ENCODE assay signal across 20 cellular contexts in the genomic region with DNA sequence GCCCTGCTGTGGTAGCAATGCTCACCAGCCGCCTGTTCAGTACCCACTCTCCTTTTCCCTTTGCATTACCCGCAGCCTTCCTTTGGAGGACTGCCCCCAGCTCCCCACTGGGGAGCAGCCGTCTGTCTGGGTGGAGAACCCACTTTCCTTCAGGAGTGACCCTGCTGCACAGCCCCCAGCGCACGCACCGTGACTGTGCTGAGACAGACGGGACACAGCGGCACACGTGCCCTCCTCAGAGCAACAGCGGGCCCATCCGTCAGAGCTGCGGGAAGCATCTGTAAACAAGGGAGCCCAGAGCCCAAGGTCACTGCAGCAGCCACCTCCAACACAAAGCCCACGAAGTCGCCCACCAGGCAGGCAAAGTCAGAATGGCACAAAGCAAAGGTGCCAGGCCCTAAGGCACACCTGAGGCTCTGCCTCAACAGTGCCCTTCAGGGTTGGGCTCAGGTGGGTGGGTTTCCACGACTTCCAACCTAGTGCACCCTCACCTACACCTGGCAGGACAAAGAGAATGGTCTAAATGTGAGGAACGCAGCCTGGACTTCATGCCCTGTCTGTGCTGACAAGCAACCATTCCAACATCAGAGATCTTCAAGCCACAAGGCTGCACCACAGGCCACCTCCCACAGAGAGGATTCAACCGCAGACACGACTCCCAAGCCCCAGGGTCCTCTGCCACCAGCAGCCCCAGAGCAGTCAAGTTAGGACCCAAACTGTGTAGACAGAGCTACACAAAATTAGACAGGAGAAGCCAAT. TPM values are rescaled to one million over a fixed set of nuclear protein-coding genes. Genes with fewer than 3 reads are reported as not detected.
DNase-seq lines count a peak whose midpoint lies in the region; ATAC-seq, FAIRE-seq and TF ChIP-seq lines count a peak whose summit lies in the region.
"Had no signal": no experiment of that assay in that cellular context is flagged by ENCODE, and none has a peak within 500 bp of the region (broad histone marks: within the 10 kb centered on the region; RNA-seq: fewer than 3 reads in every experiment).

No MANE protein-coding gene starts in this region.

- POLR2A ChIA-PET in CD8-positive, alpha-beta T cell (lab: Charles Lee): interaction anchor here (0.6 to 1.2 kb wide), 2 partner anchors 9 to 120 kb away, joined by 3 to 4 read pairs; no protein-coding TSS in a partner anchor
- POLR2A ChIA-PET in HEK293 (lab: Yijun Ruan, JAX): interaction anchor here (0.6 to 1.8 kb wide), 3 partner anchors 8 to 1615 kb away, joined by 4 to 8 read pairs (median 6); a partner anchor contains a TSS
- POLR2A ChIA-PET in WTC11 (lab: Charles Lee): no interaction called here

- FAIRE-seq in urothelium cell line (lab: Jason Lieb, UNC): no peak
- FAIRE-seq: D721Med had no signal

- no peaks in the 10 kb centered on the region for H3K27me3 Mint-ChIP-seq in CD8-positive, alpha-beta T cell (ENCODE audit: low read depth)
- no peaks in the 10 kb centered on the region for H3K27me3 Mint-ChIP-seq in WTC11 (ENCODE audit: low read depth)
- peaks cover 9% of the 10 kb centered on the region for H3K27me3 Mint-ChIP-seq in neural progenitor cell (ENCODE audit: insufficient read depth, low read depth)
- H3K27me3 Mint-ChIP-seq: activated CD4-positive, alpha-beta memory T cell treated with anti-CD3 and anti-CD28 coated beads for 36 hours; B cell had no signal

- no peaks in the 10 kb centered on the region for H3K27me3 ChIP-seq in CD8-positive, alpha-beta T cell (ENCODE audit: insufficient read depth, low read length)
- H3K27me3 ChIP-seq in neural progenitor cell (no peaks in the 10 kb centered on the region), dorsolateral prefrontal cortex (no peaks in the 10 kb centered on the region)
- H3K27me3 ChIP-seq: adrenal gland, cardiac muscle cell, esophagus squamous epithelium, sigmoid colon had no signal

- no peak for DNase-seq in CD8-positive, alpha-beta T cell
- DNase-seq in WTC11 (ENCODE audit: low spot score) (no peak), neural progenitor cell (ENCODE audit: low spot score) (peak; percentile 1), dorsolateral prefrontal cortex (no peak), urothelium cell line (ENCODE audit: low spot score) (no peak), SW480 (ENCODE audit: low spot score) (no peak)
- DNase-seq: activated CD4-positive, alpha-beta memory T cell treated with anti-CD3 and anti-CD28 coated beads for 36 hours; esophagus squamous epithelium; left ventricle myocardium superior; mucosa of descending colon; NCI-H1436 treated with DMSO at 0.1 percent for 48 hours; NCI-H2171; NCI-H748 treated with DMSO at 0.1 percent for 48 hours; PC-3; sigmoid colon had no signal

- CTCF ChIA-PET in CD8-positive, alpha-beta T cell (lab: Charles Lee): interaction anchor here (0.8 kb wide), 1 partner anchor 35 kb away, joined by 4 read pairs; no protein-coding TSS in a partner anchor
- CTCF ChIA-PET in HEK293 (lab: Yijun Ruan, JAX): interaction anchor here (1.3 kb wide), 1 partner anchor 146 kb away, joined by 6 read pairs; no protein-coding TSS in a partner anchor
- CTCF ChIA-PET in WTC11 (lab: Charles Lee): interaction anchor here (1.9 to 3.7 kb wide), 2 partner anchors 9 to 19 kb away, joined by 6 to 24 read pairs; a partner anchor contains a TSS

- H3K4me3 Mint-ChIP-seq in CD8-positive, alpha-beta T cell: peak overlapping the region; percentile 36
- H3K4me3 Mint-ChIP-seq in WTC11 (no peak overlapping the region), neural progenitor cell (no peak overlapping the region)
- H3K4me3 Mint-ChIP-seq: activated CD4-positive, alpha-beta memory T cell treated with anti-CD3 and anti-CD28 coated beads for 36 hours; B cell had no signal

- no peak for TF ChIP-seq CTCF in CD8-positive, alpha-beta T cell (IDR thresholded peaks at IDR 0.05)
- TF ChIP-seq CTCF in HEK293 (tag by site-specific recombination; IDR thresholded peaks at IDR 0.05): no peak
- TF ChIP-seq CTCF in WTC11 (IDR thresholded peaks at IDR 0.05): no peak
- TF ChIP-seq CTCF in neural progenitor cell (IDR thresholded peaks at IDR 0.05): no peak
- no peak for TF ChIP-seq CTCF in dorsolateral prefrontal cortex (IDR thresholded peaks at IDR 0.05 in 54 of 56, conservative IDR thresholded peaks at IDR 0.05 in 2 of 56; ENCODE audit: low read depth in 1 of 56, partially characterized antibody in 56 of 56)

- intact Hi-C loops in CD8-positive, alpha-beta T cell (cut with DNase I, micrococcal nuclease): no loop called here
- intact Hi-C loops in dorsolateral prefrontal cortex (cut with DNase I): no loop called here

- H3K27ac Mint-ChIP-seq in CD8-positive, alpha-beta T cell: peak overlapping the region; percentile 67
- H3K27ac Mint-ChIP-seq in WTC11 (peak overlapping the region; percentile 81), neural progenitor cell (no peak overlapping the region)
- H3K27ac Mint-ChIP-seq: activated CD4-positive, alpha-beta memory T cell treated with anti-CD3 and anti-CD28 coated beads for 36 hours; B cell had no signal

- H3K9ac ChIP-seq in neural progenitor cell: no peak overlapping the region

- H3K79me2 ChIP-seq in neural progenitor cell (ENCODE audit: low read depth): peaks cover 88% of the 10 kb centered on the region

- peaks cover 50% of the 10 kb centered on the region for H3K36me3 Mint-ChIP-seq in CD8-positive, alpha-beta T cell
- H3K36me3 Mint-ChIP-seq in WTC11: peaks cover 50% of the 10 kb centered on the region
- H3K36me3 Mint-ChIP-seq in neural progenitor cell: peaks cover 45% of the 10 kb centered on the region

- peaks cover 7% of the 10 kb centered on the region for H3K36me3 ChIP-seq in CD8-positive, alpha-beta T cell (ENCODE audit: insufficient read depth, low read length)
- peaks cover 16 to 41% of the 10 kb centered on the region in 2 experiments; a peak in 2 of 3 replicates for H3K36me3 ChIP-seq in HEK293 (ENCODE audit: control insufficient read depth in 2 of 2, insufficient read depth in 1 of 2, low read length in 2 of 2)
- no peaks in the 10 kb centered on the region for H3K36me3 ChIP-seq in neural progenitor cell
- H3K36me3 ChIP-seq: cardiac muscle cell had no signal

- no peaks in the 10 kb centered on the region for H3K9me3 Mint-ChIP-seq in CD8-positive, alpha-beta T cell
- H3K9me3 Mint-ChIP-seq in WTC11 (peaks cover 4% of the 10 kb centered on the region; the same call in 1 of the 2 replicates), neural progenitor cell (peaks cover 4% of the 10 kb centered on the region)
- H3K9me3 Mint-ChIP-seq: activated CD4-positive, alpha-beta memory T cell treated with anti-CD3 and anti-CD28 coated beads for 36 hours had no signal

- no peaks in the 10 kb centered on the region for H3K9me3 ChIP-seq in CD8-positive, alpha-beta T cell (ENCODE audit: low read length)
- no peaks in the 10 kb centered on the region for H3K9me3 ChIP-seq in HEK293 (ENCODE audit: control insufficient read depth, insufficient read depth, low read depth, low read length)
- no peaks in the 10 kb centered on the region for H3K9me3 ChIP-seq in neural progenitor cell (ENCODE audit: low read depth)
- H3K9me3 ChIP-seq: adrenal gland, esophagus squamous epithelium, mucosa of descending colon, sigmoid colon had no signal

- H3F3A ChIP-seq in neural progenitor cell (ENCODE audit: low read depth): no peaks in the 10 kb centered on the region

- peaks cover 71% of the 10 kb centered on the region for H3K4me1 Mint-ChIP-seq in CD8-positive, alpha-beta T cell (ENCODE audit: low read depth)
- H3K4me1 Mint-ChIP-seq in WTC11 (peaks cover 11% of the 10 kb centered on the region), neural progenitor cell (no peaks in the 10 kb centered on the region)

- no peak overlapping the region for H2AFZ ChIP-seq in neural progenitor cell (replicated peaks)

- no peak overlapping the region for H3K4me3 ChIP-seq in CD8-positive, alpha-beta T cell (ENCODE audit: low read depth, low read length)
- H3K4me3 ChIP-seq in HEK293 (ENCODE audit: low read depth, low read length): no peak overlapping the region
- H3K4me3 ChIP-seq in neural progenitor cell: no peak overlapping the region
- H3K4me3 ChIP-seq in dorsolateral prefrontal cortex: no peak overlapping the region
- H3K4me3 ChIP-seq: adrenal gland, cardiac muscle cell, esophagus squamous epithelium, mucosa of descending colon, sigmoid colon had no signal

- peaks cover 62% of the 10 kb centered on the region for H3K4me1 ChIP-seq in CD8-positive, alpha-beta T cell (ENCODE audit: insufficient read depth, low read length)
- H3K4me1 ChIP-seq in HEK293 (ENCODE audit: control insufficient read depth, insufficient read depth, low read length): 0 out of 2 replicates have a peak, but pooled peaks cover 2% of the 10 kb centered on the region
- no peaks in the 10 kb centered on the region for H3K4me1 ChIP-seq in neural progenitor cell
- H3K4me1 ChIP-seq: sigmoid colon had no signal

- H3K27ac ChIP-seq in CD8-positive, alpha-beta T cell (ENCODE audit: low read depth, low read length): no peak overlapping the region
- H3K27ac ChIP-seq in HEK293 (ENCODE audit: extremely low read depth, low read depth, low read length) (no peak overlapping the region), neural progenitor cell (no peak overlapping the region), dorsolateral prefrontal cortex (peak overlapping the region in 2 of 59 donors; percentile 11 to 27)
- H3K27ac ChIP-seq: adrenal gland, cardiac muscle cell, esophagus squamous epithelium, sigmoid colon had no signal

- ATAC-seq in CD8-positive, alpha-beta T cell: no peak
- ATAC-seq in WTC11: no peak
- ATAC-seq: left ventricle myocardium superior, mucosa of descending colon, PC-3 had no signal

- H3K4me2 ChIP-seq in neural progenitor cell: no peak overlapping the region

- H4K20me1 ChIP-seq in neural progenitor cell (ENCODE audit: low read depth): peaks cover 30% of the 10 kb centered on the region

RNA-seq across cellular contexts. Expression of a gene that starts 9.9 kb away (rescaled TPM):
- 10 to 100 TPM; 25.4 to 28.6 TPM for total RNA-seq in CD8-positive, alpha-beta T cell
- total RNA-seq in WTC11 (2021) (48.0 to 50.3 TPM (median 48.9 TPM) in 3 replicates), neural progenitor cell (ENCODE audit: low replicate concordance) (19.6 and 35.4 TPM in 2 replicates), dorsolateral prefrontal cortex (10 to 100 TPM; 13.3 to 34.4 (median 19.8) TPM)

RNA-seq across cellular contexts. Expression of a gene that starts 27.7 kb away (rescaled TPM):
- total RNA-seq in CD8-positive, alpha-beta T cell: 10 to 100 TPM; 16.7 to 17.4 TPM
- total RNA-seq in WTC11 (2021): 119 to 144 TPM (median 140 TPM) in 3 replicates
- 82.2 and 138 TPM in 2 replicates for total RNA-seq in neural progenitor cell (ENCODE audit: low replicate concordance)
- 10 to 100 TPM; 38.3 to 94.6 (median 65.9) TPM for total RNA-seq in dorsolateral prefrontal cortex

RNA-seq across cellular contexts. Expression of a gene that starts 39.1 kb away (rescaled TPM):
- total RNA-seq in CD8-positive, alpha-beta T cell: 10 to 100 TPM; 57.9 to 60.8 TPM
- total RNA-seq in WTC11 (2021) (104 to 108 TPM (median 107 TPM) in 3 replicates), neural progenitor cell (ENCODE audit: low replicate concordance) (16.7 and 49.5 TPM in 2 replicates), dorsolateral prefrontal cortex (10 to 100 TPM; 16.0 to 41.4 (median 25.9) TPM)

RNA-seq across cellular contexts. Expression of a gene that starts 54.4 kb away (rescaled TPM):
- total RNA-seq in CD8-positive, alpha-beta T cell: 10 to 100 TPM; 22.2 to 22.3 TPM
- 467 to 550 TPM (median 535 TPM) in 3 replicates for total RNA-seq in WTC11 (2021)
- 93.3 and 236 TPM in 2 replicates for total RNA-seq in neural progenitor cell (ENCODE audit: low replicate concordance)
- total RNA-seq in dorsolateral prefrontal cortex: 10 to 100 TPM; 27.9 to 89.2 (median 49.4) TPM

RNA-seq across cellular contexts. Expression of a gene that starts 59.1 kb away (rescaled TPM):
- total RNA-seq in CD8-positive, alpha-beta T cell: 1 to 10 TPM; 6.1 to 7.9 TPM
- total RNA-seq in WTC11 (2021) (37.8 to 43.6 TPM (median 40.7 TPM) in 3 replicates), neural progenitor cell (ENCODE audit: low replicate concordance) (7.1 and 24.3 TPM in 2 replicates), dorsolateral prefrontal cortex (10 to 100 TPM in 108 of 120 experiments, 1 to 10 TPM in 12; 7.2 to 23.9 (median 13.5) TPM)
